8 cellular contexts compared by ENCODE assay signal in genomic region chr3:42014949-42015533, GRCh38. TPM values are rescaled to one million over a fixed set of nuclear protein-coding genes. Genes with fewer than 3 reads are reported as not detected.
DNase-seq lines count a peak whose midpoint lies in the region; ATAC-seq and TF ChIP-seq lines count a peak whose summit lies in the region.

No MANE protein-coding gene starts in this region.

- H3K4me1 ChIP-seq in A673 (ENCODE audit: insufficient read depth, low read length, poor library complexity, severe bottlenecking) (peaks cover 4% of the 10 kb centered on the region), OCI-LY3 (ENCODE audit: low read length) (peaks cover 61% of the 10 kb centered on the region), right lobe of liver (peaks cover 0 to 28% (median 15%) of the 10 kb centered on the region in 4 donors), stomach smooth muscle (ENCODE audit: control insufficient read depth, insufficient read depth, low read length) (peaks cover 18% of the 10 kb centered on the region)

- H3K27me3 ChIP-seq in A673 (replicated peaks; ENCODE audit: insufficient read depth, low read depth, low read length, poor library complexity) = no peaks in the 10 kb centered on the region
- no peaks in the 10 kb centered on the region for H3K27me3 ChIP-seq in OCI-LY3 (ENCODE audit: low read depth, low read length)
- no peaks in the 10 kb centered on the region for H3K27me3 ChIP-seq in right lobe of liver
- no peaks in the 10 kb centered on the region for H3K27me3 ChIP-seq in stomach smooth muscle (ENCODE audit: control insufficient read depth in 1 of 2, insufficient read depth in 2 of 2, low read length in 2 of 2)

- WGBS in right lobe of liver (ENCODE audit: insufficient coverage, low coverage, low lambda C conversion rate, missing lambda C conversion rate) = 0% methylated on average over 9 of the region's 11 CpGs

- H3K36me3 ChIP-seq in A673 (ENCODE audit: insufficient read depth, low read length, poor library complexity, severe bottlenecking) (no peaks in the 10 kb centered on the region), OCI-LY3 (replicated peaks; ENCODE audit: low read depth, low read length) (peaks cover 14% of the 10 kb centered on the region), right lobe of liver (no peaks in the 10 kb centered on the region), stomach smooth muscle (ENCODE audit: control insufficient read depth in 2 of 2, insufficient read depth in 2 of 2, low read length in 2 of 2) (no peaks in the 10 kb centered on the region)

- peak overlapping the region; percentile 66 for H3K4me3 ChIP-seq in A673 (ENCODE audit: low read depth, low read length, poor library complexity, severe bottlenecking)
- H3K4me3 ChIP-seq in GM12865 (ENCODE audit: low read depth, low read length) = peak overlapping the region; percentile 95
- peak overlapping the region; percentile 89 for H3K4me3 ChIP-seq in OCI-LY3 (ENCODE audit: low read length)
- peak overlapping the region; percentile 85 to 91 (median 90) for H3K4me3 ChIP-seq in right lobe of liver
- peak overlapping the region; percentile 91 to 93 for H3K4me3 ChIP-seq in stomach smooth muscle (ENCODE audit: low read length in 2 of 2)

- peak; percentile 62 to 78 (median 74) for ATAC-seq in right lobe of liver
- no peak for ATAC-seq in GM21515 (IDR thresholded peaks at IDR 0.05; ENCODE audit: unreplicated experiment)
- ATAC-seq in HG03097 (IDR thresholded peaks at IDR 0.05; ENCODE audit: low FRiP score, unreplicated experiment) = no peak

- intact Hi-C loops in A673 (cut with micrococcal nuclease; ENCODE audit: unreplicated experiment) = loop anchor here (5.0 to 10.0 kb wide), 2 partner anchors 47 to 80 kb away; partner anchors contain the start of gene TRAK1
- intact Hi-C loops in right lobe of liver (cut with DNase I) = loop anchor here in 1 of 2 donors (10.0 kb wide), 1 partner anchor 60 kb away; no protein-coding TSS in a partner anchor

- CTCF ChIA-PET in A673 (lab: Charles Lee) = no interaction called here

- TSS peak; percentile 44 for BruUV-seq in A673 (replicated peaks; lab: Mats Ljungman, UMichigan)

- H3K9me3 ChIP-seq in A673 (ENCODE audit: low read depth, low read length, poor library complexity, severe bottlenecking) (no peaks in the 10 kb centered on the region), OCI-LY3 (ENCODE audit: insufficient read depth, low read length) (no peaks in the 10 kb centered on the region), right lobe of liver (no peaks in the 10 kb centered on the region), stomach smooth muscle (ENCODE audit: control insufficient read depth in 2 of 2, low read length in 2 of 2) (no peaks in the 10 kb centered on the region)

- H3K27ac ChIP-seq in A673 (ENCODE audit: low read depth, low read length, poor library complexity, severe bottlenecking) (peak overlapping the region; percentile 66), OCI-LY3 (ENCODE audit: low read length) (peak overlapping the region; percentile 80), right lobe of liver (peak overlapping the region; percentile 75 to 82 (median 76)), stomach smooth muscle (ENCODE audit: low read length) (peak overlapping the region; percentile 81)

- DNase-seq in A673 (ENCODE audit: low spot score) = peak; percentile 87
- peak; percentile 70 for DNase-seq in GM12865 (ENCODE audit: low read depth)
- DNase-seq in cerebellum (ENCODE audit: low spot score) = peak; percentile 60
- DNase-seq in right lobe of liver = peak; percentile 57 to 87 (median 80)

- POLR2A ChIA-PET in A673 (lab: Charles Lee; ENCODE audit: low non-redundant PET) = no interaction called here

- H4K20me1 ChIP-seq in OCI-LY3 (ENCODE audit: insufficient read depth, low read length) = peaks cover 55% of the 10 kb centered on the region

- TF ChIP-seq CTCF in A673 (conservative IDR thresholded peaks at IDR 0.05; ENCODE audit: low read depth, low read length) (no peak), GM12865 (IDR thresholded peaks at IDR 0.05; ENCODE audit: insufficient read depth, low read depth, low read length, missing control alignments) (no peak), OCI-LY3 (IDR thresholded peaks at IDR 0.05; ENCODE audit: low read depth, low read length) (no peak), right lobe of liver (IDR thresholded peaks at IDR 0.05) (no peak)

- peaks cover 69% of the 10 kb centered on the region for H3K79me2 ChIP-seq in OCI-LY3 (ENCODE audit: low read length)

- no peak overlapping the region for H2AFZ ChIP-seq in OCI-LY3 (ENCODE audit: low read depth, low read length)

- H3K4me2 ChIP-seq in OCI-LY3 (ENCODE audit: low read length) = peak overlapping the region; percentile 87

- peak; percentile 53 for TF ChIP-seq POLR2A in right lobe of liver (IDR thresholded peaks at IDR 0.05)

- H3K9ac ChIP-seq in OCI-LY3 (ENCODE audit: low read length) (peak overlapping the region; percentile 93), stomach smooth muscle (ENCODE audit: low read length in 2 of 2) (peak overlapping the region; percentile 78 to 90)

RNA-seq across cellular contexts. Expression of gene ULK4, which starts 53.1 kb away (rescaled TPM):
- total RNA-seq in A673 (2021) (4.4 and 7.4 TPM in 2 replicates), cerebellum (22.6 TPM), right lobe of liver (1 to 10 TPM; 2.8 to 5.6 (median 4.9) TPM)

Comparison
In these comparisons a context has a peak if more than half of its experiments do, and no peak if none do; other contexts are left out.
1. ATAC-seq: peak in right lobe of liver (4 of 4); none in GM21515 (single experiment) and HG03097 (single experiment).
2. Peak in every context shown above with its lines, with median percentiles within 50 percentile points of each other: DNase-seq, H3K27ac ChIP-seq and H3K4me3 ChIP-seq.